ENCODE assay signal across 1 cellular context in the genomic region with DNA sequence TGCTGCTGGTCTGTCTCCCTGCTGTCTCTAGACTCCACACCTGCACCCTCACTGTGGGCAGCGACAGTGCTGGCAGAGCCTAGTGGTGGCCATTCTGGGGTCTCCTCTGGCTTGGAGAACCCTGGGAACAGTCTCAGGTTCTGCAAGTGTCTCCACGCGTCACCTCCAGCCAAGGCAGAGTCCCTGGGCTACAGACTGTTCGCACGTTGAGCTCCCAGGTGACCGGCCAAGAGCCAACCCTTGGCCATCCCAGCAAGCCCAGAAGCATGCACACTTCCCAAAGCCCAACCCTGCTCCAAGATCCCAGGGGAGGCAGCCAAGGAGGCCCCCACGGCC.
TF ChIP-seq lines count a peak whose summit lies in the region.

No MANE protein-coding gene starts in this region.

TF ChIP-seq in SK-N-SH, 30 proteins besides CTCF, POLR2A, EP300 and RAD21:
- TF ChIP-seq YY1 (IDR thresholded peaks at IDR 0.05; ENCODE audit: low read depth) = no peak
- no peak for TF ChIP-seq GATA2 (CRISPR knock-in tag; IDR thresholded peaks at IDR 0.05)
- no peak for TF ChIP-seq MEF2A (IDR thresholded peaks at IDR 0.05; ENCODE audit: borderline replicate concordance, low read depth)
- TF ChIP-seq REST (IDR thresholded peaks at IDR 0.05; ENCODE audit: low read depth, low read length) = no peak
- no peak for TF ChIP-seq GABPA (IDR thresholded peaks at IDR 0.05; ENCODE audit: low read depth)
- no peak for TF ChIP-seq RXRA (IDR thresholded peaks at IDR 0.05; ENCODE audit: borderline replicate concordance, low read depth)
- no peak for TF ChIP-seq ELF1 (IDR thresholded peaks at IDR 0.05)
- no peak for TF ChIP-seq TAF1 (IDR thresholded peaks at IDR 0.05; ENCODE audit: borderline replicate concordance, low read depth, low read length)
